Comparison of ENCODE assay signal across 21 cellular contexts in genomic region chr6:5776104-5776503, GRCh38.
DNase-seq lines count a peak whose midpoint lies in the region; ATAC-seq, FAIRE-seq and TF ChIP-seq lines count a peak whose summit lies in the region.
"Had no signal": no experiment of that assay in that cellular context is flagged by ENCODE, and none has a peak within 500 bp of the region (broad histone marks: within the 10 kb centered on the region; RNA-seq: fewer than 3 reads in every experiment).

No MANE protein-coding gene starts in this region.

- no peak for TF ChIP-seq EP300 in HepG2 (IDR thresholded peaks at IDR 0.05; ENCODE audit: low read depth in 2 of 2, low read length in 2 of 2)
- TF ChIP-seq EP300 in HepG2 (CRISPR knock-in tag; IDR thresholded peaks at IDR 0.05; ENCODE audit: borderline replicate concordance), result no peak

- in situ Hi-C loops in HepG2 (cut with HindIII; ENCODE audit: extremely low pct_ligation_motif_present, low pct_unique_long_range_greater_than_20kb), result no loop called here

- H3K4me3 Mint-ChIP-seq in neural crest cell, result no peak overlapping the region
- no peak overlapping the region for H3K4me3 Mint-ChIP-seq in activated naive CD4-positive, alpha-beta T cell treated with anti-CD3 and anti-CD28 coated beads, Interleukin-2, amount 10 ng/mL, durations not matched to agents 7 days and 5 days
- H3K4me3 Mint-ChIP-seq: CD4-positive, CD25-positive, alpha-beta regulatory T cell; CD8-positive, alpha-beta memory T cell had no signal

- no TSS peak for BruUV-seq in HepG2 (replicated peaks; lab: Mats Ljungman, UMichigan)

- no peak for TF ChIP-seq RAD21 in HepG2 (CRISPR knock-in tag; IDR thresholded peaks at IDR 0.05)

- H3F3A ChIP-seq in OCI-LY1 (ENCODE audit: insufficient read depth, low read length), result peaks cover 4% of the 10 kb centered on the region; the same call in 1 of the 2 replicates

- POLR2A ChIA-PET in HepG2 (lab: Yijun Ruan, JAX), result no interaction called here

- H3K9me3 ChIP-seq in HepG2 (ENCODE audit: low read length) (no peaks in the 10 kb centered on the region), right lobe of liver (no peaks in the 10 kb centered on the region), OCI-LY1 (ENCODE audit: low read length) (no peaks in the 10 kb centered on the region)
- H3K9me3 ChIP-seq: HAP-1 had no signal

- H3K27me3 Mint-ChIP-seq in neural crest cell (ENCODE audit: low read depth), result no peaks in the 10 kb centered on the region
- no peaks in the 10 kb centered on the region for H3K27me3 Mint-ChIP-seq in activated naive CD4-positive, alpha-beta T cell treated with anti-CD3 and anti-CD28 coated beads, Interleukin-2, amount 10 ng/mL, durations not matched to agents 7 days and 5 days
- H3K27me3 Mint-ChIP-seq: CD4-positive, CD25-positive, alpha-beta regulatory T cell; CD8-positive, alpha-beta memory T cell had no signal

- H4K20me1 ChIP-seq in HepG2 (ENCODE audit: insufficient read depth, low read length), result no peaks in the 10 kb centered on the region
- H4K20me1 ChIP-seq in OCI-LY1 (ENCODE audit: insufficient read depth, low read length), result no peaks in the 10 kb centered on the region

- H3K9me2 ChIP-seq in OCI-LY1 (ENCODE audit: low read depth, low read length), result no peaks in the 10 kb centered on the region

- H3K79me2 ChIP-seq in HepG2 (ENCODE audit: insufficient read depth, low read length) (no peaks in the 10 kb centered on the region), OCI-LY1 (ENCODE audit: insufficient read depth, low read length) (no peaks in the 10 kb centered on the region)

- peaks cover 2% of the 10 kb centered on the region for H3K9me3 Mint-ChIP-seq in neural crest cell
- H3K9me3 Mint-ChIP-seq in activated naive CD4-positive, alpha-beta T cell treated with anti-CD3 and anti-CD28 coated beads, Interleukin-2, amount 10 ng/mL, durations not matched to agents 7 days and 5 days, result no peaks in the 10 kb centered on the region
- H3K9me3 Mint-ChIP-seq: CD4-positive, CD25-positive, alpha-beta regulatory T cell; CD8-positive, alpha-beta memory T cell; IgD-negative memory B cell had no signal

- ATAC-seq in HepG2, result no peak
- no peak for ATAC-seq in right lobe of liver

- TF ChIP-seq CTCF in HepG2 (CRISPR knock-in tag; IDR thresholded peaks at IDR 0.05) (no peak), right lobe of liver (IDR thresholded peaks at IDR 0.05) (no peak), OCI-LY1 (IDR thresholded peaks at IDR 0.05; ENCODE audit: low read length) (no peak), neural crest cell (conservative IDR thresholded peaks at IDR 0.05) (no peak)

- peak overlapping the region; percentile 19 for H3K27ac Mint-ChIP-seq in neural crest cell (ENCODE audit: unreplicated experiment)
- no peak overlapping the region for H3K27ac Mint-ChIP-seq in activated naive CD4-positive, alpha-beta T cell treated with anti-CD3 and anti-CD28 coated beads, Interleukin-2, amount 10 ng/mL, durations not matched to agents 7 days and 5 days

- FAIRE-seq in HepG2 (lab: Jason Lieb, UNC), result no peak
- FAIRE-seq: G401.6, GM12891, GM19239 had no signal

- H3K27ac ChIP-seq in HepG2 (ENCODE audit: extremely low read length, insufficient read depth, low read length) (no peak overlapping the region), right lobe of liver (no peak overlapping the region), OCI-LY1 (ENCODE audit: low read depth, low read length, poor library complexity, severe bottlenecking) (peak overlapping the region; percentile 94)
- H3K27ac ChIP-seq: 22Rv1, GM23248, HL-60 had no signal

- intact Hi-C loops in HepG2 (cut with micrococcal nuclease; ENCODE audit: unreplicated experiment) (no loop called here), right lobe of liver (cut with DNase I) (no loop called here)

- no peaks in the 10 kb centered on the region for H3K4me1 Mint-ChIP-seq in neural crest cell
- H3K4me1 Mint-ChIP-seq in activated naive CD4-positive, alpha-beta T cell treated with anti-CD3 and anti-CD28 coated beads, Interleukin-2, amount 10 ng/mL, durations not matched to agents 7 days and 5 days, result no peaks in the 10 kb centered on the region
- H3K4me1 Mint-ChIP-seq: CD8-positive, alpha-beta memory T cell had no signal

- H3K36me3 Mint-ChIP-seq in neural crest cell (ENCODE audit: low read depth), result peaks cover 7% of the 10 kb centered on the region
- peaks cover 1% of the 10 kb centered on the region for H3K36me3 Mint-ChIP-seq in activated naive CD4-positive, alpha-beta T cell treated with anti-CD3 and anti-CD28 coated beads, Interleukin-2, amount 10 ng/mL, durations not matched to agents 7 days and 5 days

- no peak overlapping the region for H3K4me2 ChIP-seq in HepG2 (ENCODE audit: low read depth, low read length)
- H3K4me2 ChIP-seq in OCI-LY1 (ENCODE audit: low read length), result no peak overlapping the region

- no peak for TF ChIP-seq POLR2A in HepG2 (IDR thresholded peaks at IDR 0.05; ENCODE audit: insufficient read depth in 1 of 2, low read depth in 2 of 2, low read length in 2 of 2)
- no peak for TF ChIP-seq POLR2A in right lobe of liver (IDR thresholded peaks at IDR 0.05)

- H3K36me3 ChIP-seq in HepG2 (replicated peaks in 1 of 2; ENCODE audit: control insufficient read depth in 1 of 2, insufficient read depth in 2 of 2, low read length in 2 of 2) (no peaks in the 10 kb centered on the region; a peak in 1 of 5 replicates), right lobe of liver (no peaks in the 10 kb centered on the region), OCI-LY1 (ENCODE audit: insufficient read depth, low read length) (no peaks in the 10 kb centered on the region)
- H3K36me3 ChIP-seq: HAP-1 had no signal

- DNase-seq in HepG2 (ENCODE audit: low spot score) (no peak), right lobe of liver (no peak), neural crest cell (ENCODE audit: low read depth, low spot score) (no peak), epidermal melanocyte (ENCODE audit: insufficient read length, low spot score) (no peak), dermis blood vessel endothelial cell (no peak)
- no peak for DNase-seq in activated naive CD4-positive, alpha-beta T cell treated with anti-CD3 and anti-CD28 coated beads, Interleukin-2, amount 10 ng/mL, durations not matched to agents 7 days and 5 days
- DNase-seq: CD4-positive, CD25-positive, alpha-beta regulatory T cell; CD8-positive, alpha-beta memory T cell; COR-L47; DMS53; DND-41; GM23248; KG1 had no signal

- no peak overlapping the region for H3K9ac ChIP-seq in HepG2 (ENCODE audit: insufficient read depth, low read depth, low read length)
- no peak overlapping the region for H3K9ac ChIP-seq in OCI-LY1 (ENCODE audit: low read length)
- H3K9ac ChIP-seq: GM23248 had no signal

- H3K4me3 ChIP-seq in HepG2 (replicated peaks in 1 of 3; ENCODE audit: insufficient read depth in 1 of 3, low read depth in 2 of 3, low read length in 3 of 3), result no peak overlapping the region
- no peak overlapping the region for H3K4me3 ChIP-seq in right lobe of liver
- no peak overlapping the region for H3K4me3 ChIP-seq in OCI-LY1 (ENCODE audit: low read depth, low read length, poor library complexity, severe bottlenecking)
- H3K4me3 ChIP-seq: GM23248, HAP-1 had no signal

- H3K4me1 ChIP-seq in HepG2 (ENCODE audit: insufficient read depth, low read length) (no peaks in the 10 kb centered on the region), right lobe of liver (no peaks in the 10 kb centered on the region), OCI-LY1 (ENCODE audit: insufficient read depth, low read length, severe bottlenecking) (peaks cover 30% of the 10 kb centered on the region)
- H3K4me1 ChIP-seq: HAP-1 had no signal

- CTCF ChIA-PET in HepG2 (lab: Yijun Ruan, JAX; ENCODE audit: low intra/inter-chr PET ratio, low total read pairs), result no interaction called here
- CTCF ChIA-PET in activated naive CD4-positive, alpha-beta T cell treated with anti-CD3 and anti-CD28 coated beads, Interleukin-2, amount 10 ng/mL, durations not matched to agents 7 days and 5 days (lab: Charles Lee), result no interaction called here

- 94% methylated on average over 6 of the region's 6 CpGs for WGBS in HepG2 (ENCODE audit: low lambda C conversion rate)
- 100% methylated on average over 2 of the region's 6 CpGs for WGBS in right lobe of liver (ENCODE audit: insufficient coverage, low coverage, low lambda C conversion rate, missing lambda C conversion rate)

- H2AFZ ChIP-seq in HepG2 (ENCODE audit: low read length) (no peak overlapping the region), OCI-LY1 (ENCODE audit: low read length) (no peak overlapping the region)
- H2AFZ ChIP-seq: GM23248 had no signal

- H3K27me3 ChIP-seq in HepG2 (ENCODE audit: control insufficient read depth in 1 of 2, insufficient read depth in 2 of 2, low read length in 2 of 2) (no peaks in the 10 kb centered on the region), right lobe of liver (no peaks in the 10 kb centered on the region), OCI-LY1 (ENCODE audit: insufficient read depth, low read length) (no peaks in the 10 kb centered on the region)

TF ChIP-seq in HepG2, 621 proteins besides CTCF, POLR2A, EP300 and RAD21:
- peak; percentile 50 to 82 for TF ChIP-seq MAFK (conservative IDR thresholded peaks at IDR 0.05 in 1 of 2, IDR thresholded peaks at IDR 0.05 in 1 of 2; ENCODE audit: low read length in 2 of 2)
- TF ChIP-seq, protein P1, sequence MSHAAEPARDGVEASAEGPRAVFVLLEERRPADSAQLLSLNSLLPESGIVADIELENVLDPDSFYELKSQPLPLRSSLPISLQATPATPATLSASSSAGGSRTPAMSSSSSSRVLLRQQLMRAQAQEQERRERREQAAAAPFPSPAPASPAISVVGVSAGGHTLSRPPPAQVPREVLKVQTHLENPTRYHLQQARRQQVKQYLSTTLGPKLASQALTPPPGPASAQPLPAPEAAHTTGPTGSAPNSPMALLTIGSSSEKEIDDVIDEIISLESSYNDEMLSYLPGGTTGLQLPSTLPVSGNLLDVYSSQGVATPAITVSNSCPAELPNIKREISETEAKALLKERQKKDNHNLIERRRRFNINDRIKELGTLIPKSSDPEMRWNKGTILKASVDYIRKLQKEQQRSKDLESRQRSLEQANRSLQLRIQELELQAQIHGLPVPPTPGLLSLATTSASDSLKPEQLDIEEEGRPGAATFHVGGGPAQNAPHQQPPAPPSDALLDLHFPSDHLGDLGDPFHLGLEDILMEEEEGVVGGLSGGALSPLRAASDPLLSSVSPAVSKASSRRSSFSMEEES (CRISPR knock-in tag; IDR thresholded peaks at IDR 0.05), result no peak
- TF ChIP-seq MAFF (IDR thresholded peaks at IDR 0.05; ENCODE audit: low read depth, low read length), result peak; percentile 66
